In the genomic region with DNA sequence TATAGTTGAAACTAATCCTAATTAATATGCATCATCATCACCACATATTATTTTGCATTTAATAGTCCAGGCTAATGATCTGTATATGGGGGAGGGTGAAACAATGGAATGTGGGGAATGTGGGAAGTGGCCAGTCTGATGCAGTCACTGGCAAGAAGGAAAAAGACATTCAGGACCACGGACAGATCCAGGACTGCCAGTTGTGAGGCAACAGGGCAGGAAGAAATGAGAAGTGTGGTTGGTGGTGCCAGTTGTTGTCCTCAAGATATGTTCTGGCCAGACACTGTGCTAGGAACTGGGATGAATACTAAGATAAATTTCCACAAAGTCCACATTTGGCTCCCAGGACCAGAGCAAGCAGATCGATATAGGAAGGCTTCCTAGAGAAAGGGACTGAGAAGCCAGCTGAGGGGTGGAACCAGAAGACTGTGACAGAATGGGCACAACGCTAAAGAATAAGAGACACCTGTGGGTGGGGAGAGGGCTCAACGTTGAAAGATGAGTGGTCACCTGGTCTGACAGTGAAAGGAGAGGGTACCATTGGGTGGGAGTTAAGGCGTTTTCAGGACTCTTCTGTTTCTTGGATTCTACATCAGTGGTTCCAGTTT, we compare ENCODE assay signal across 1 cellular context.
TF ChIP-seq lines count a peak whose summit lies in the region.

No MANE protein-coding gene starts in this region.

TF ChIP-seq in HepG2, 621 proteins besides CTCF, POLR2A, EP300 and RAD21 (continued from another document and continues in another):
- TF ChIP-seq RBM39 (IDR thresholded peaks at IDR 0.05; ENCODE audit: low read depth, low read length, poor library complexity, severe bottlenecking) (no peak), ZNF33A (CRISPR knock-in tag; IDR thresholded peaks at IDR 0.05; ENCODE audit: borderline replicate concordance) (no peak), NFKBIZ (CRISPR knock-in tag; IDR thresholded peaks at IDR 0.05) (no peak), ELF1 (CRISPR knock-in tag; IDR thresholded peaks at IDR 0.05) (no peak), ZBTB7B (CRISPR knock-in tag; IDR thresholded peaks at IDR 0.05) (no peak), NFRKB (IDR thresholded peaks at IDR 0.05) (no peak), ARNTL (CRISPR knock-in tag; IDR thresholded peaks at IDR 0.05) (no peak), DPF2 (CRISPR knock-in tag; IDR thresholded peaks at IDR 0.05; ENCODE audit: borderline replicate concordance, low read depth) (no peak), GZF1 (CRISPR knock-in tag; IDR thresholded peaks at IDR 0.05) (no peak), KLF12 (CRISPR knock-in tag; IDR thresholded peaks at IDR 0.05; ENCODE audit: borderline replicate concordance) (no peak), ZNF7 (CRISPR knock-in tag; IDR thresholded peaks at IDR 0.05) (0 out of 2 replicates have a peak, but pooled peaks have one; percentile 30), HOXA5 (CRISPR knock-in tag; IDR thresholded peaks at IDR 0.05) (no peak; the same call in 1 of the 2 replicates), SMAD9 (CRISPR knock-in tag; IDR thresholded peaks at IDR 0.05) (no peak), ZSCAN30 (CRISPR knock-in tag; IDR thresholded peaks at IDR 0.05) (no peak), ZNF530 (CRISPR knock-in tag; IDR thresholded peaks at IDR 0.05; ENCODE audit: low read depth) (no peak), NKX3-1 (CRISPR knock-in tag; IDR thresholded peaks at IDR 0.05) (peak; percentile 74; the same call in 1 of the 2 replicates), ZNF543 (CRISPR knock-in tag; IDR thresholded peaks at IDR 0.05) (no peak), ARID2 (CRISPR knock-in tag; IDR thresholded peaks at IDR 0.05; ENCODE audit: borderline replicate concordance) (no peak), ZNF883 (CRISPR knock-in tag; IDR thresholded peaks at IDR 0.05; ENCODE audit: not compliant biosample characterization) (no peak), SOX13 (IDR thresholded peaks at IDR 0.05) (no peak), SOX13 (CRISPR knock-in tag; conservative IDR thresholded peaks at IDR 0.05 in 1 of 2, IDR thresholded peaks at IDR 0.05 in 1 of 2) (no peak), HDAC6 (IDR thresholded peaks at IDR 0.05; ENCODE audit: low read depth, low read length) (no peak), TP53 (CRISPR knock-in tag; conservative IDR thresholded peaks at IDR 0.05) (no peak), MIER3 (CRISPR knock-in tag; IDR thresholded peaks at IDR 0.05; ENCODE audit: borderline replicate concordance) (peak; percentile 62; the same call in 1 of the 2 replicates), TCF7 (IDR thresholded peaks at IDR 0.05; ENCODE audit: low read depth) (no peak), U2AF1 (optimal IDR thresholded peaks at IDR 0.05; ENCODE audit: low read depth, low read length) (no peak), ZNF660 (CRISPR knock-in tag; IDR thresholded peaks at IDR 0.05; ENCODE audit: borderline replicate concordance, low read depth) (no peak), ZSCAN25 (CRISPR knock-in tag; IDR thresholded peaks at IDR 0.05) (no peak), EED (CRISPR knock-in tag; IDR thresholded peaks at IDR 0.05) (no peak), BHLHE40 (IDR thresholded peaks at IDR 0.05; ENCODE audit: low read length) (no peak), ZFY (CRISPR knock-in tag; IDR thresholded peaks at IDR 0.05) (no peak), SRSF9 (IDR thresholded peaks at IDR 0.05; ENCODE audit: borderline replicate concordance, insufficient read depth, low read depth, low read length, poor library complexity, severe bottlenecking) (no peak), ZNF674 (CRISPR knock-in tag; IDR thresholded peaks at IDR 0.05; ENCODE audit: low read depth) (no peak), ZSCAN31 (CRISPR knock-in tag; IDR thresholded peaks at IDR 0.05; ENCODE audit: low read depth) (no peak), ZBTB38 (CRISPR knock-in tag; IDR thresholded peaks at IDR 0.05) (no peak), WIZ (CRISPR knock-in tag; IDR thresholded peaks at IDR 0.05) (peak; percentile 91; the same call in 1 of the 2 replicates), CHD2 (IDR thresholded peaks at IDR 0.05; ENCODE audit: low read depth, low read length) (no peak)
- TF ChIP-seq, protein P1, sequence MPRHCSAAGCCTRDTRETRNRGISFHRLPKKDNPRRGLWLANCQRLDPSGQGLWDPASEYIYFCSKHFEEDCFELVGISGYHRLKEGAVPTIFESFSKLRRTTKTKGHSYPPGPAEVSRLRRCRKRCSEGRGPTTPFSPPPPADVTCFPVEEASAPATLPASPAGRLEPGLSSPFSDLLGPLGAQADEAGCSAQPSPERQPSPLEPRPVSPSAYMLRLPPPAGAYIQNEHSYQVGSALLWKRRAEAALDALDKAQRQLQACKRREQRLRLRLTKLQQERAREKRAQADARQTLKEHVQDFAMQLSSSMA (CRISPR knock-in tag; IDR thresholded peaks at IDR 0.05): no peak
- TF ChIP-seq, protein P2, sequence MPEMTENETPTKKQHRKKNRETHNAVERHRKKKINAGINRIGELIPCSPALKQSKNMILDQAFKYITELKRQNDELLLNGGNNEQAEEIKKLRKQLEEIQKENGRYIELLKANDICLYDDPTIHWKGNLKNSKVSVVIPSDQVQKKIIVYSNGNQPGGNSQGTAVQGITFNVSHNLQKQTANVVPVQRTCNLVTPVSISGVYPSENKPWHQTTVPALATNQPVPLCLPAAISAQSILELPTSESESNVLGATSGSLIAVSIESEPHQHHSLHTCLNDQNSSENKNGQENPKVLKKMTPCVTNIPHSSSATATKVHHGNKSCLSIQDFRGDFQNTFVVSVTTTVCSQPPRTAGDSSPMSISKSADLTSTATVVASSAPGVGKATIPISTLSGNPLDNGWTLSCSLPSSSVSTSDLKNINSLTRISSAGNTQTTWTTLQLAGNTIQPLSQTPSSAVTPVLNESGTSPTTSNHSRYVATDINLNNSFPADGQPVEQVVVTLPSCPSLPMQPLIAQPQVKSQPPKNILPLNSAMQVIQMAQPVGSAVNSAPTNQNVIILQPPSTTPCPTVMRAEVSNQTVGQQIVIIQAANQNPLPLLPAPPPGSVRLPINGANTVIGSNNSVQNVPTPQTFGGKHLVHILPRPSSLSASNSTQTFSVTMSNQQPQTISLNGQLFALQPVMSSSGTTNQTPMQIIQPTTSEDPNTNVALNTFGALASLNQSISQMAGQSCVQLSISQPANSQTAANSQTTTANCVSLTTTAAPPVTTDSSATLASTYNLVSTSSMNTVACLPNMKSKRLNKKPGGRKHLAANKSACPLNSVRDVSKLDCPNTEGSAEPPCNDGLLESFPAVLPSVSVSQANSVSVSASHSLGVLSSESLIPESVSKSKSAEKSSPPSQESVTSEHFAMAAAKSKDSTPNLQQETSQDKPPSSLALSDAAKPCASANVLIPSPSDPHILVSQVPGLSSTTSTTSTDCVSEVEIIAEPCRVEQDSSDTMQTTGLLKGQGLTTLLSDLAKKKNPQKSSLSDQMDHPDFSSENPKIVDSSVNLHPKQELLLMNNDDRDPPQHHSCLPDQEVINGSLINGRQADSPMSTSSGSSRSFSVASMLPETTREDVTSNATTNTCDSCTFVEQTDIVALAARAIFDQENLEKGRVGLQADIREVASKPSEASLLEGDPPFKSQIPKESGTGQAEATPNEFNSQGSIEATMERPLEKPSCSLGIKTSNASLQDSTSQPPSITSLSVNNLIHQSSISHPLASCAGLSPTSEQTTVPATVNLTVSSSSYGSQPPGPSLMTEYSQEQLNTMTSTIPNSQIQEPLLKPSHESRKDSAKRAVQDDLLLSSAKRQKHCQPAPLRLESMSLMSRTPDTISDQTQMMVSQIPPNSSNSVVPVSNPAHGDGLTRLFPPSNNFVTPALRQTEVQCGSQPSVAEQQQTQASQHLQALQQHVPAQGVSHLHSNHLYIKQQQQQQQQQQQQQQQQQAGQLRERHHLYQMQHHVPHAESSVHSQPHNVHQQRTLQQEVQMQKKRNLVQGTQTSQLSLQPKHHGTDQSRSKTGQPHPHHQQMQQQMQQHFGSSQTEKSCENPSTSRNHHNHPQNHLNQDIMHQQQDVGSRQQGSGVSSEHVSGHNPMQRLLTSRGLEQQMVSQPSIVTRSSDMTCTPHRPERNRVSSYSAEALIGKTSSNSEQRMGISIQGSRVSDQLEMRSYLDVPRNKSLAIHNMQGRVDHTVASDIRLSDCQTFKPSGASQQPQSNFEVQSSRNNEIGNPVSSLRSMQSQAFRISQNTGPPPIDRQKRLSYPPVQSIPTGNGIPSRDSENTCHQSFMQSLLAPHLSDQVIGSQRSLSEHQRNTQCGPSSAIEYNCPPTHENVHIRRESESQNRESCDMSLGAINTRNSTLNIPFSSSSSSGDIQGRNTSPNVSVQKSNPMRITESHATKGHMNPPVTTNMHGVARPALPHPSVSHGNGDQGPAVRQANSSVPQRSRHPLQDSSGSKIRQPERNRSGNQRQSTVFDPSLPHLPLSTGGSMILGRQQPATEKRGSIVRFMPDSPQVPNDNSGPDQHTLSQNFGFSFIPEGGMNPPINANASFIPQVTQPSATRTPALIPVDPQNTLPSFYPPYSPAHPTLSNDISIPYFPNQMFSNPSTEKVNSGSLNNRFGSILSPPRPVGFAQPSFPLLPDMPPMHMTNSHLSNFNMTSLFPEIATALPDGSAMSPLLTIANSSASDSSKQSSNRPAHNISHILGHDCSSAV (CRISPR knock-in tag; IDR thresholded peaks at IDR 0.05; ENCODE audit: borderline replicate concordance): no peak
- TF ChIP-seq, protein P3, sequence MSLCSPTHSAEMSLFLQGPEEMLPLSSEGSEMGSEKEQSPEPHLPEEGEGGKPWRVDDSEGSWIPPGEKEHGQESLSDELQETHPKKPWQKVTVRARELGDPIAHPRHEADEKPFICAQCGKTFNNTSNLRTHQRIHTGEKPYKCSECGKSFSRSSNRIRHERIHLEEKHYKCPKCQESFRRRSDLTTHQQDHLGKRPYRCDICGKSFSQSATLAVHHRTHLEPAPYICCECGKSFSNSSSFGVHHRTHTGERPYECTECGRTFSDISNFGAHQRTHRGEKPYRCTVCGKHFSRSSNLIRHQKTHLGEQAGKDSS (CRISPR knock-in tag; IDR thresholded peaks at IDR 0.05; ENCODE audit: borderline replicate concordance, low read depth): no peak
- TF ChIP-seq, protein P4, sequence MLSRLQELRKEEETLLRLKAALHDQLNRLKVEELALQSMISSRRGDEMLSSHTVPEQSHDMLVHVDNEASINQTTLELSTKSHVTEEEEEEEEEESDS (CRISPR knock-in tag; IDR thresholded peaks at IDR 0.05; ENCODE audit: borderline replicate concordance): no peak
- TF ChIP-seq, protein P5, sequence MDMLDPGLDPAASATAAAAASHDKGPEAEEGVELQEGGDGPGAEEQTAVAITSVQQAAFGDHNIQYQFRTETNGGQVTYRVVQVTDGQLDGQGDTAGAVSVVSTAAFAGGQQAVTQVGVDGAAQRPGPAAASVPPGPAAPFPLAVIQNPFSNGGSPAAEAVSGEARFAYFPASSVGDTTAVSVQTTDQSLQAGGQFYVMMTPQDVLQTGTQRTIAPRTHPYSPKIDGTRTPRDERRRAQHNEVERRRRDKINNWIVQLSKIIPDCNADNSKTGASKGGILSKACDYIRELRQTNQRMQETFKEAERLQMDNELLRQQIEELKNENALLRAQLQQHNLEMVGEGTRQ (IDR thresholded peaks at IDR 0.05; ENCODE audit: low read depth, low read length): no peak
- TF ChIP-seq, protein P5 (CRISPR knock-in tag; IDR thresholded peaks at IDR 0.05; ENCODE audit: borderline replicate concordance): no peak
- TF ChIP-seq, protein P6, sequence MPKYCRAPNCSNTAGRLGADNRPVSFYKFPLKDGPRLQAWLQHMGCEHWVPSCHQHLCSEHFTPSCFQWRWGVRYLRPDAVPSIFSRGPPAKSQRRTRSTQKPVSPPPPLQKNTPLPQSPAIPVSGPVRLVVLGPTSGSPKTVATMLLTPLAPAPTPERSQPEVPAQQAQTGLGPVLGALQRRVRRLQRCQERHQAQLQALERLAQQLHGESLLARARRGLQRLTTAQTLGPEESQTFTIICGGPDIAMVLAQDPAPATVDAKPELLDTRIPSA (CRISPR knock-in tag; IDR thresholded peaks at IDR 0.05; ENCODE audit: borderline replicate concordance): no peak
- TF ChIP-seq, protein P7, sequence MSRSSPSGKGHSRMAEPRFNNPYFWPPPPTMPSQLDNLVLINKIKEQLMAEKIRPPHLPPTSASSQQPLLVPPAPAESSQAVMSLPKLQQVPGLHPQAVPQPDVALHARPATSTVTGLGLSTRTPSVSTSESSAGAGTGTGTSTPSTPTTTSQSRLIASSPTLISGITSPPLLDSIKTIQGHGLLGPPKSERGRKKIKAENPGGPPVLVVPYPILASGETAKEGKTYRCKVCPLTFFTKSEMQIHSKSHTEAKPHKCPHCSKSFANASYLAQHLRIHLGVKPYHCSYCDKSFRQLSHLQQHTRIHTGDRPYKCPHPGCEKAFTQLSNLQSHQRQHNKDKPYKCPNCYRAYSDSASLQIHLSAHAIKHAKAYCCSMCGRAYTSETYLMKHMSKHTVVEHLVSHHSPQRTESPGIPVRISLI (CRISPR knock-in tag; IDR thresholded peaks at IDR 0.05; ENCODE audit: borderline replicate concordance): no peak
- TF ChIP-seq, protein P8, sequence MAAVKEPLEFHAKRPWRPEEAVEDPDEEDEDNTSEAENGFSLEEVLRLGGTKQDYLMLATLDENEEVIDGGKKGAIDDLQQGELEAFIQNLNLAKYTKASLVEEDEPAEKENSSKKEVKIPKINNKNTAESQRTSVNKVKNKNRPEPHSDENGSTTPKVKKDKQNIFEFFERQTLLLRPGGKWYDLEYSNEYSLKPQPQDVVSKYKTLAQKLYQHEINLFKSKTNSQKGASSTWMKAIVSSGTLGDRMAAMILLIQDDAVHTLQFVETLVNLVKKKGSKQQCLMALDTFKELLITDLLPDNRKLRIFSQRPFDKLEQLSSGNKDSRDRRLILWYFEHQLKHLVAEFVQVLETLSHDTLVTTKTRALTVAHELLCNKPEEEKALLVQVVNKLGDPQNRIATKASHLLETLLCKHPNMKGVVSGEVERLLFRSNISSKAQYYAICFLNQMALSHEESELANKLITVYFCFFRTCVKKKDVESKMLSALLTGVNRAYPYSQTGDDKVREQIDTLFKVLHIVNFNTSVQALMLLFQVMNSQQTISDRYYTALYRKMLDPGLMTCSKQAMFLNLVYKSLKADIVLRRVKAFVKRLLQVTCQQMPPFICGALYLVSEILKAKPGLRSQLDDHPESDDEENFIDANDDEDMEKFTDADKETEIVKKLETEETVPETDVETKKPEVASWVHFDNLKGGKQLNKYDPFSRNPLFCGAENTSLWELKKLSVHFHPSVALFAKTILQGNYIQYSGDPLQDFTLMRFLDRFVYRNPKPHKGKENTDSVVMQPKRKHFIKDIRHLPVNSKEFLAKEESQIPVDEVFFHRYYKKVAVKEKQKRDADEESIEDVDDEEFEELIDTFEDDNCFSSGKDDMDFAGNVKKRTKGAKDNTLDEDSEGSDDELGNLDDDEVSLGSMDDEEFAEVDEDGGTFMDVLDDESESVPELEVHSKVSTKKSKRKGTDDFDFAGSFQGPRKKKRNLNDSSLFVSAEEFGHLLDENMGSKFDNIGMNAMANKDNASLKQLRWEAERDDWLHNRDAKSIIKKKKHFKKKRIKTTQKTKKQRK (IDR thresholded peaks at IDR 0.05; ENCODE audit: low read length): no peak
- TF ChIP-seq, protein P9, sequence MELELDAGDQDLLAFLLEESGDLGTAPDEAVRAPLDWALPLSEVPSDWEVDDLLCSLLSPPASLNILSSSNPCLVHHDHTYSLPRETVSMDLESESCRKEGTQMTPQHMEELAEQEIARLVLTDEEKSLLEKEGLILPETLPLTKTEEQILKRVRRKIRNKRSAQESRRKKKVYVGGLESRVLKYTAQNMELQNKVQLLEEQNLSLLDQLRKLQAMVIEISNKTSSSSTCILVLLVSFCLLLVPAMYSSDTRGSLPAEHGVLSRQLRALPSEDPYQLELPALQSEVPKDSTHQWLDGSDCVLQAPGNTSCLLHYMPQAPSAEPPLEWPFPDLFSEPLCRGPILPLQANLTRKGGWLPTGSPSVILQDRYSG (CRISPR knock-in tag; IDR thresholded peaks at IDR 0.05): no peak
